Comparison of ENCODE assay signal across 8 cellular contexts in genomic region chr14:74762917-74763802, GRCh38. TPM values are rescaled to one million over a fixed set of nuclear protein-coding genes. Genes with fewer than 3 reads are reported as not detected.
DNase-seq lines count a peak whose midpoint lies in the region; ATAC-seq and TF ChIP-seq lines count a peak whose summit lies in the region.

Gene YLPM1 (plus strand): TSS chr14:74763316. CDS start chr14:74763490, 174 bp downstream.

- H3K4me3 ChIP-seq in Jurkat, Clone E6-1 (ENCODE audit: low read length) = peak within 1 kb of the TSS; percentile 78
- H3K4me3 ChIP-seq in PC-9 (peak within 1 kb of the TSS; percentile 80), mucosa of stomach (ENCODE audit: low read length) (peak within 1 kb of the TSS; percentile 98)

- H3K27ac Mint-ChIP-seq in activated T-cell treated with anti-CD3 and anti-CD28 coated beads, Interleukin-2, amount 50 U/mL, for 24 hours = peak within 1 kb of the TSS; percentile 93

- H3K36me3 Mint-ChIP-seq in activated T-cell treated with anti-CD3 and anti-CD28 coated beads, Interleukin-2, amount 50 U/mL, for 24 hours (ENCODE audit: low read depth) = peaks cover 42% of the 10 kb centered on the region

- H2AFZ ChIP-seq in PC-9 = peak within 1 kb of the TSS; percentile 89

- peak within 1 kb of the TSS; percentile 55 for H3K27ac ChIP-seq in PC-9

- TF ChIP-seq CTCF in PC-9 (conservative IDR thresholded peaks at IDR 0.05) = peak; percentile 40; the same call in 1 of the 2 replicates

- H4K20me1 ChIP-seq in PC-9 (ENCODE audit: insufficient read depth) = peaks cover 43% of the 10 kb centered on the region

- H3K4me1 Mint-ChIP-seq in activated T-cell treated with anti-CD3 and anti-CD28 coated beads, Interleukin-2, amount 50 U/mL, for 24 hours (ENCODE audit: low read depth) = peaks cover 49% of the 10 kb centered on the region

- intact Hi-C loops in PC-9 (cut with micrococcal nuclease; ENCODE audit: unreplicated experiment) = loop anchor here (1.0 to 2.0 kb wide), 4 partner anchors 50 to 460 kb away; partner anchors contain the start of genes ABCD4, AREL1, FCF1 and ISCA2

- CTCF ChIA-PET in PC-9 (lab: Charles Lee) = interaction anchor here (0.7 to 3.2 kb wide), 6 partner anchors 26 to 679 kb away, joined by 3 to 15 read pairs (median 5); no protein-coding TSS in a partner anchor

- H3K9ac ChIP-seq in mucosa of stomach (ENCODE audit: low read length) = peak within 1 kb of the TSS; percentile 95

- no peaks in the 10 kb centered on the region for H3K9me3 Mint-ChIP-seq in activated T-cell treated with anti-CD3 and anti-CD28 coated beads, Interleukin-2, amount 50 U/mL, for 24 hours

- peaks cover 49% of the 10 kb centered on the region for H3K79me2 ChIP-seq in PC-9 (ENCODE audit: low read depth)

- no peaks in the 10 kb centered on the region for H3K9me2 ChIP-seq in PC-9 (ENCODE audit: insufficient read depth)

- no TSS peak for BruUV-seq in PC-9 (replicated peaks; lab: Mats Ljungman, UMichigan)

- H3K27me3 Mint-ChIP-seq in activated T-cell treated with anti-CD3 and anti-CD28 coated beads, Interleukin-2, amount 50 U/mL, for 24 hours = no peaks in the 10 kb centered on the region

- peak; percentile 91 for ATAC-seq in GM21576 (IDR thresholded peaks at IDR 0.05; ENCODE audit: unreplicated experiment)

- peaks cover 18% of the 10 kb centered on the region; the same call in 1 of the 2 replicates for H3F3A ChIP-seq in PC-9 (ENCODE audit: insufficient read depth, low read depth)

- peak; percentile 97 for DNase-seq in DMS153 treated with DMSO at 0.1 percent for 48 hours (lab: John Stamatoyannopoulos, UW; ENCODE audit: unreplicated experiment)
- DNase-seq in Jurkat, Clone E6-1 (ENCODE audit: low read depth, low spot score) = peak; percentile 99
- peak; percentile 98 to 99 for DNase-seq in PC-9
- peak; percentile 93 for DNase-seq in activated T-cell treated with anti-CD3 and anti-CD28 coated beads, Interleukin-2, amount 50 U/mL, for 24 hours
- DNase-seq in erythroblast (lab: John Stamatoyannopoulos, UW) = peak; percentile 98
- peak; percentile 80 for DNase-seq in stimulated activated CD8-positive, alpha-beta memory T cell treated with anti-CD3 and anti-CD28 coated beads, Interleukin-7, amount 100 ng/mL, for 24 hours (ENCODE audit: low read depth)

- H3K27me3 ChIP-seq in PC-9 (ENCODE audit: insufficient read depth, low read depth) (no peaks in the 10 kb centered on the region), mucosa of stomach (ENCODE audit: control insufficient read depth, insufficient read depth, low read length) (no peaks in the 10 kb centered on the region)

- POLR2A ChIA-PET in PC-9 (lab: Charles Lee; ENCODE audit: unreplicated experiment) = interaction anchor here (0.5 to 0.9 kb wide), 15 partner anchors 9 to 698 kb away, joined by 3 to 26 read pairs (median 4); partner anchors contain the start of genes ISCA2 and NPC2

- peak; percentile 95 for TF ChIP-seq POLR2A in erythroblast (IDR thresholded peaks at IDR 0.05; ENCODE audit: low read length)

- peaks cover 32% of the 10 kb centered on the region for H3K36me3 ChIP-seq in PC-9 (ENCODE audit: low read depth)
- no peaks in the 10 kb centered on the region for H3K36me3 ChIP-seq in mucosa of stomach (ENCODE audit: control insufficient read depth, insufficient read depth, low read length)

- H3K4me1 ChIP-seq in PC-9 (replicated peaks; ENCODE audit: insufficient read depth) = peaks cover 45% of the 10 kb centered on the region
- no peaks in the 10 kb centered on the region for H3K4me1 ChIP-seq in mucosa of stomach (ENCODE audit: control insufficient read depth, insufficient read depth, low read length)

- H3K9me3 ChIP-seq in PC-9 (ENCODE audit: insufficient read depth, low read depth) = no peaks in the 10 kb centered on the region
- no peaks in the 10 kb centered on the region for H3K9me3 ChIP-seq in mucosa of stomach (ENCODE audit: control insufficient read depth, low read length)

- H3K4me2 ChIP-seq in PC-9 = peak within 1 kb of the TSS; percentile 81

- H3K4me3 Mint-ChIP-seq in activated T-cell treated with anti-CD3 and anti-CD28 coated beads, Interleukin-2, amount 50 U/mL, for 24 hours = peak within 1 kb of the TSS; percentile 97

RNA-seq across cellular contexts. Expression of gene YLPM1, which starts in this region (rescaled TPM):
- 48.3 TPM for polyA plus RNA-seq in Jurkat, Clone E6-1 (2012; ENCODE audit: insufficient read depth, insufficient read length)
- 146 and 170 TPM in 2 replicates for total RNA-seq in PC-9 (2021)

Comparison
In these comparisons a context has a peak if more than half of its experiments do, and no peak if none do; other contexts are left out.
1. Peak in every context shown above with its lines: DNase-seq, ATAC-seq, H3K4me3 ChIP-seq and H3K27ac ChIP-seq.